ENCODE assay signal across 14 cellular contexts in genomic region chr10:83522881-83523386, GRCh38.
A peak's percentile ranks its signal among the peaks of the same experiment; 100 is the strongest.
DNase-seq lines count a peak whose midpoint lies in the region; ATAC-seq and TF ChIP-seq lines count a peak whose summit lies in the region.
"Had no signal": no experiment of that assay in that cellular context is flagged by ENCODE, and none has a peak within 500 bp of the region (broad histone marks: within the 10 kb centered on the region; RNA-seq: fewer than 3 reads in every experiment).

No MANE protein-coding gene starts in this region.

- peaks cover 13% of the 10 kb centered on the region for H3K9me3 Mint-ChIP-seq in activated naive CD8-positive, alpha-beta T cell treated with anti-CD3 and anti-CD28 coated beads, Interleukin-2, amount 50 U/mL, for 24 hours

- no peak overlapping the region for H3K4me3 Mint-ChIP-seq in activated naive CD8-positive, alpha-beta T cell treated with anti-CD3 and anti-CD28 coated beads, Interleukin-2, amount 50 U/mL, for 24 hours

- no peaks in the 10 kb centered on the region for H3K27me3 Mint-ChIP-seq in activated naive CD8-positive, alpha-beta T cell treated with anti-CD3 and anti-CD28 coated beads, Interleukin-2, amount 50 U/mL, for 24 hours

- ATAC-seq in activated naive CD8-positive, alpha-beta T cell treated with anti-CD3 and anti-CD28 coated beads, Interleukin-2, amount 50 U/mL, for 24 hours, result no peak

- H3K4me1 Mint-ChIP-seq in activated naive CD8-positive, alpha-beta T cell treated with anti-CD3 and anti-CD28 coated beads, Interleukin-2, amount 50 U/mL, for 24 hours, result no peaks in the 10 kb centered on the region

- no peaks in the 10 kb centered on the region for H3K4me1 ChIP-seq in mesodermal cell (ENCODE audit: control insufficient read depth, insufficient read depth, low read length, poor library complexity, severe bottlenecking)
- H3K4me1 ChIP-seq: Caco-2, SJSA1 had no signal

- peak; percentile 16 for DNase-seq in DMS 273 (lab: John Stamatoyannopoulos, UW; ENCODE audit: unreplicated experiment)
- no peak for DNase-seq in DMS 273 treated with DMSO at 0.1 percent for 48 hours (lab: John Stamatoyannopoulos, UW)
- DNase-seq in fibroblast of villous mesenchyme (ENCODE audit: low read depth), result peak; percentile 32
- no peak for DNase-seq in NCI-H2081 treated with DMSO at 0.1 percent for 48 hours (lab: John Stamatoyannopoulos, UW)
- DNase-seq in NOMO-1 treated with dmso at 0.1 percent for 144 hours (lab: John Stamatoyannopoulos, UW; ENCODE audit: unreplicated experiment), result no peak
- DNase-seq in activated naive CD8-positive, alpha-beta T cell treated with anti-CD3 and anti-CD28 coated beads, Interleukin-2, amount 50 U/mL, for 24 hours, result no peak
- no peak for DNase-seq in DMS79 treated with DMSO at 0.1 percent for 48 hours (lab: John Stamatoyannopoulos, UW)
- DNase-seq: activated gamma-delta T cell; Caco-2; NCI-H2107; stimulated activated naive CD4-positive, alpha-beta T cell treated with Interleukin-2 at 50 U/mL for 16 hours had no signal

- H3K27ac ChIP-seq in mesodermal cell (ENCODE audit: low read depth, low read length, severe bottlenecking), result peak overlapping the region; percentile 72
- H3K27ac ChIP-seq: 22Rv1, SJSA1 had no signal

- no peaks in the 10 kb centered on the region for H3K36me3 Mint-ChIP-seq in activated naive CD8-positive, alpha-beta T cell treated with anti-CD3 and anti-CD28 coated beads, Interleukin-2, amount 50 U/mL, for 24 hours (ENCODE audit: low read depth)

- no peak overlapping the region for H3K4me3 ChIP-seq in fibroblast of villous mesenchyme (ENCODE audit: low read depth, low read length)
- H3K4me3 ChIP-seq in mesodermal cell (ENCODE audit: extremely low read depth, insufficient read depth, low read length, poor library complexity, severe bottlenecking), result no peak overlapping the region
- H3K4me3 ChIP-seq: SJSA1 had no signal

- 72 to 76% methylated on average over 3 of the region's 3 CpGs for WGBS in mesodermal cell (ENCODE audit: insufficient coverage in 2 of 2), 2 experiments

- H3K27ac Mint-ChIP-seq in activated naive CD8-positive, alpha-beta T cell treated with anti-CD3 and anti-CD28 coated beads, Interleukin-2, amount 50 U/mL, for 24 hours, result no peak overlapping the region

- no peak for TF ChIP-seq CTCF in fibroblast of villous mesenchyme (IDR thresholded peaks at IDR 0.05; ENCODE audit: insufficient read depth, low read depth, low read length)

- H3K9me3 ChIP-seq in mesodermal cell (ENCODE audit: control insufficient read depth, low read length), result no peaks in the 10 kb centered on the region

- no peaks in the 10 kb centered on the region for H3K36me3 ChIP-seq in mesodermal cell (ENCODE audit: control insufficient read depth, insufficient read depth, low read length)
- H3K36me3 ChIP-seq: SJSA1 had no signal

Comparison
In these comparisons a context has a peak if more than half of its experiments do, and no peak if none do; other contexts are left out.
1. DNase-seq: peak in DMS 273 (single experiment) and fibroblast of villous mesenchyme (single experiment); none in DMS 273 treated with DMSO at 0.1 percent for 48 hours (single experiment), NCI-H2081 treated with DMSO at 0.1 percent for 48 hours (single experiment), NOMO-1 treated with dmso at 0.1 percent for 144 hours (single experiment), activated naive CD8-positive, alpha-beta T cell treated with anti-CD3 and anti-CD28 coated beads, Interleukin-2, amount 50 U/mL, for 24 hours (single experiment) and DMS79 treated with DMSO at 0.1 percent for 48 hours (single experiment).